ENCODE assay signal across 8 cellular contexts in the genomic region with DNA sequence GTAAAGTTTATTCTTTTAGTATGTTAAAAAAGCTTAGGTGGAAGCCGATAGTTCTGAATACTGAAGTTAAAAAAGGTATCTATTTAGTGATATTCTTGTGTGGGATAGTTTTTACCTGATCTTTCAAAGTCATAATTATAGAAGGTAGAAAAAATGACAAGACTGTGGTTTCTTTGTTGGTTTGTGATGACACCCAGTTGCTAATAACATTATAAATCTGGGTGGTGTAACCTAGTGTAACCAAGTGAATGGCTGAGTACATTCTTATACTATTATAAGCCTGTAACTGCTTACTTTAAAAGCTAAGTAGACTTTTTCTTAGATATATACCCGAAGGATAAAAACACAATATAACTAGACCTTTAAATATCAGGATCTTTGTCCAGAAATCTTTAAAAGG. TPM values are rescaled to one million over a fixed set of nuclear protein-coding genes. Genes with fewer than 3 reads are reported as not detected.
DNase-seq lines count a peak whose midpoint lies in the region; ATAC-seq, FAIRE-seq and TF ChIP-seq lines count a peak whose summit lies in the region.

No MANE protein-coding gene starts in this region.

- POLR2A ChIA-PET in CD4-positive, alpha-beta memory T cell (lab: Charles Lee; ENCODE audit: partially characterized antibody), result interaction anchor here (1.3 to 6.8 kb wide), 7 partner anchors 43 to 330 kb away, joined by 3 to 54 read pairs (median 8); partner anchors contain the start of genes MPLKIP, RALA and SUGCT

- TF ChIP-seq CTCF in bronchial epithelial cell (IDR thresholded peaks at IDR 0.05; ENCODE audit: insufficient read depth, low read length, severe bottlenecking), result no peak

- no peaks in the 10 kb centered on the region for H3K27me3 ChIP-seq in CD4-positive, alpha-beta memory T cell (ENCODE audit: insufficient read depth, low read length)
- H3K27me3 ChIP-seq in MG63 (no peaks in the 10 kb centered on the region), bronchial epithelial cell (ENCODE audit: control insufficient read depth, insufficient read depth, low read length) (no peaks in the 10 kb centered on the region)

- H3K27ac Mint-ChIP-seq in CD4-positive, alpha-beta memory T cell, result peak overlapping the region; percentile 92 to 96 (median 94)

- TF ChIP-seq POLR2A in GM12892 (IDR thresholded peaks at IDR 0.05; ENCODE audit: low read depth, low read length), result no peak

- H3K27me3 Mint-ChIP-seq in CD4-positive, alpha-beta memory T cell, result peaks cover 0 to 5% of the 10 kb centered on the region in 2 donors

- H3K9me3 Mint-ChIP-seq in CD4-positive, alpha-beta memory T cell, result peaks cover 0 to 6% (median 0%) of the 10 kb centered on the region in 8 donors

- peak in 4 of 5 donors; percentile 53 to 69 (median 60) for DNase-seq in CD4-positive, alpha-beta memory T cell
- DNase-seq in MG63 (no peak), bronchial epithelial cell (ENCODE audit: low read depth) (peak; percentile 50), myocyte (ENCODE audit: low read depth) (peak; percentile 35), GM12892 (ENCODE audit: insufficient read length) (no peak), NCI-H2227 treated with DMSO at 0.1 percent for 48 hours (lab: John Stamatoyannopoulos, UW) (no peak)
- DNase-seq in effector CD4-positive, alpha-beta T cell, result no peak

- H3K9me3 ChIP-seq in CD4-positive, alpha-beta memory T cell (ENCODE audit: control insufficient read depth in 1 of 2, low read length in 2 of 2), result no peaks in the 10 kb centered on the region
- no peaks in the 10 kb centered on the region for H3K9me3 ChIP-seq in MG63

- peaks cover 5 to 32% of the 10 kb centered on the region in 2 donors for H3K36me3 Mint-ChIP-seq in CD4-positive, alpha-beta memory T cell

- no peak for ATAC-seq in GM21526 (IDR thresholded peaks at IDR 0.05; ENCODE audit: low FRiP score, unreplicated experiment)

- CTCF ChIA-PET in CD4-positive, alpha-beta memory T cell (lab: Charles Lee; ENCODE audit: partially characterized antibody), result interaction anchor here (1.0 to 4.0 kb wide), 7 partner anchors 15 to 371 kb away, joined by 3 to 44 read pairs (median 5); no protein-coding TSS in a partner anchor

- H3K4me3 Mint-ChIP-seq in CD4-positive, alpha-beta memory T cell, result peak overlapping the region; percentile 92 to 98 (median 96)

- peak overlapping the region; percentile 94 for H3K27ac ChIP-seq in CD4-positive, alpha-beta memory T cell (ENCODE audit: low read depth, low read length)

- intact Hi-C loops in CD4-positive, alpha-beta memory T cell (cut with micrococcal nuclease), result loop anchor here (5.0 to 10.0 kb wide), 3 partner anchors 218 to 1045 kb away; partner anchors contain the start of gene VPS41

- H3K4me3 ChIP-seq in CD4-positive, alpha-beta memory T cell (ENCODE audit: low read length in 2 of 2), result peak overlapping the region; percentile 73 to 82
- H3K4me3 ChIP-seq in MG63, result peak overlapping the region; percentile 97
- peak overlapping the region; percentile 52 for H3K4me3 ChIP-seq in bronchial epithelial cell (ENCODE audit: low read depth, low read length)

- peaks cover 63% of the 10 kb centered on the region for H3K4me1 ChIP-seq in CD4-positive, alpha-beta memory T cell (ENCODE audit: insufficient read depth, low read length)

- H3K36me3 ChIP-seq in CD4-positive, alpha-beta memory T cell (ENCODE audit: insufficient read depth, low read length), result no peaks in the 10 kb centered on the region
- H3K36me3 ChIP-seq in MG63 (peaks cover 25% of the 10 kb centered on the region), bronchial epithelial cell (ENCODE audit: control insufficient read depth, insufficient read depth, low read length) (peaks cover 3% of the 10 kb centered on the region)

- H3K4me1 Mint-ChIP-seq in CD4-positive, alpha-beta memory T cell, result peaks cover 47 to 79% (median 54%) of the 10 kb centered on the region in 4 donors

- FAIRE-seq in bronchial epithelial cell (lab: Jason Lieb, UNC) (no peak), GM12892 (lab: Jason Lieb, UNC) (no peak)

RNA-seq across cellular contexts. Expression of gene CDK13, which starts 2.3 kb away (rescaled TPM):
- 100 to 1,000 TPM in 1 of 2 experiments, 10 to 100 TPM in 1; 95.0 to 101 TPM for total RNA-seq in CD4-positive, alpha-beta memory T cell
- polyA plus RNA-seq in CD4-positive, alpha-beta memory T cell, result 10 to 100 TPM; 19.5 to 47.6 TPM
- total RNA-seq in MG63 (2014; rRNA removed; shearing (Covaris generic); ENCODE audit: low replicate concordance), result 24.1 and 44.5 TPM in 2 replicates
- total RNA-seq in bronchial epithelial cell, result 50.3 and 65.2 TPM in 2 replicates
- 52.6 and 52.9 TPM in 2 replicates for total RNA-seq in myocyte
- 29.4 TPM for polyA plus RNA-seq in myocyte (2012)
- 26.2 TPM for polyA plus RNA-seq in GM12892 (2012; ENCODE audit: missing spikeins)

Comparison
In these comparisons a context has a peak if more than half of its experiments do, and no peak if none do; other contexts are left out.
1. DNase-seq: peak in CD4-positive, alpha-beta memory T cell (4 of 5), bronchial epithelial cell (single experiment) and myocyte (single experiment); none in MG63 (single experiment), GM12892 (single experiment), effector CD4-positive, alpha-beta T cell (single experiment) and NCI-H2227 treated with DMSO at 0.1 percent for 48 hours (single experiment).
2. Peak in every context shown above with its lines, with median percentiles within 50 percentile points of each other: H3K4me3 ChIP-seq.